In genomic region chr14:100677925-100678765, GRCh38 we compare ENCODE assay signal across 9 cellular contexts. TPM values are rescaled to one million over a fixed set of nuclear protein-coding genes. Genes with fewer than 3 reads are reported as not detected.
DNase-seq lines count a peak whose midpoint lies in the region; ATAC-seq and TF ChIP-seq lines count a peak whose summit lies in the region.
"Had no signal": no experiment of that assay in that cellular context is flagged by ENCODE, and none has a peak within 500 bp of the region (broad histone marks: within the 10 kb centered on the region; RNA-seq: fewer than 3 reads in every experiment).

No MANE protein-coding gene starts in this region.

- ATAC-seq in GM21576 (IDR thresholded peaks at IDR 0.05; ENCODE audit: unreplicated experiment): no peak

- H3K9me3 Mint-ChIP-seq in Calu3 (ENCODE audit: low read depth, unreplicated experiment): no peaks in the 10 kb centered on the region

- H3K14ac ChIP-seq in mesenchymal stem cell (ENCODE audit: low read length in 2 of 2): peak overlapping the region in 1 of 2 experiments; percentile 28

- H3K4me3 Mint-ChIP-seq in Calu3 (ENCODE audit: low read depth, unreplicated experiment): no peak overlapping the region

- H3K4me1 Mint-ChIP-seq in Calu3 (ENCODE audit: low read depth, unreplicated experiment): peaks cover 17% of the 10 kb centered on the region

- TF ChIP-seq POLR2A in NB4 (IDR thresholded peaks at IDR 0.05; ENCODE audit: extremely low read depth, insufficient read length): no peak

- peak overlapping the region; percentile 95 for H2BK120ac ChIP-seq in mesenchymal stem cell (ENCODE audit: low read depth, low read length)

- H3K18ac ChIP-seq in mesenchymal stem cell (ENCODE audit: low read depth in 1 of 2, low read length in 2 of 2): peak overlapping the region; percentile 94 to 99

- peak overlapping the region in 1 of 2 experiments; percentile 51 for H3K23ac ChIP-seq in mesenchymal stem cell (ENCODE audit: low read length in 2 of 2)

- DNase-seq in AG04450 (ENCODE audit: low read depth, low spot score) (peak; percentile 24), NB4 (ENCODE audit: low read depth) (peak; percentile 88), dorsolateral prefrontal cortex (peak in 7 of 10 donors; percentile 37 to 63 (median 53)), mesenchymal stem cell (peak; percentile 83), Calu3 (no peak), mesenteric fat pad (ENCODE audit: low spot score) (no peak)
- DNase-seq in activated naive CD4-positive, alpha-beta T cell (lab: John Stamatoyannopoulos, UW): no peak

- intact Hi-C loops in dorsolateral prefrontal cortex (cut with DNase I): no loop called here
- intact Hi-C loops in Calu3 (cut with micrococcal nuclease; ENCODE audit: unreplicated experiment): no loop called here

- peak overlapping the region; percentile 79 to 94 for H3K4ac ChIP-seq in mesenchymal stem cell (ENCODE audit: low read depth in 1 of 2, low read length in 2 of 2)

- H2AK5ac ChIP-seq in mesenchymal stem cell (ENCODE audit: low read length, severe bottlenecking): peak overlapping the region; percentile 93

- no peaks in the 10 kb centered on the region for H3K36me3 Mint-ChIP-seq in Calu3 (ENCODE audit: insufficient read depth, unreplicated experiment)

- 58% methylated on average over 25 of the region's 25 CpGs for WGBS in mesenchymal stem cell

- peak overlapping the region; percentile 6 for H2BK5ac ChIP-seq in mesenchymal stem cell (ENCODE audit: low read depth, low read length, poor library complexity, severe bottlenecking)

- no peak overlapping the region for H2AFZ ChIP-seq in mesenchymal stem cell (ENCODE audit: low read depth, low read length)

- BruUV-seq in Calu3 (replicated peaks; lab: Mats Ljungman, UMichigan): no TSS peak

- no peak for TF ChIP-seq CTCF in AG04450 (IDR thresholded peaks at IDR 0.05; ENCODE audit: low read depth, low read length)
- no peak for TF ChIP-seq CTCF in NB4 (IDR thresholded peaks at IDR 0.05; ENCODE audit: low read depth, low read length)
- TF ChIP-seq CTCF in dorsolateral prefrontal cortex (IDR thresholded peaks at IDR 0.05 in 54 of 56, conservative IDR thresholded peaks at IDR 0.05 in 2 of 56; ENCODE audit: low read depth in 1 of 56, partially characterized antibody in 56 of 56): no peak
- TF ChIP-seq CTCF in Calu3 (IDR thresholded peaks at IDR 0.05; ENCODE audit: unreplicated experiment): no peak

- H2BK15ac ChIP-seq in mesenchymal stem cell (ENCODE audit: low read depth, poor library complexity, severe bottlenecking): peak overlapping the region; percentile 99

- H3K9me3 ChIP-seq in AG04450 (ENCODE audit: control insufficient read depth, insufficient read depth, low read length) (peaks cover 9% of the 10 kb centered on the region; the same call in 1 of the 2 replicates), mesenchymal stem cell (ENCODE audit: control insufficient read depth, low read length) (no peaks in the 10 kb centered on the region)

- H3K36me3 ChIP-seq in mesenchymal stem cell (ENCODE audit: control insufficient read depth in 1 of 2, insufficient read depth in 2 of 2, low read depth in 1 of 2, low read length in 2 of 2): no peaks in the 10 kb centered on the region

- no peak overlapping the region for H3K4me3 ChIP-seq in AG04450 (ENCODE audit: low read depth, low read length)
- peak overlapping the region; percentile 32 for H3K4me3 ChIP-seq in NB4 (ENCODE audit: low read depth, low read length)
- peak overlapping the region in 2 of 59 donors; percentile 7 to 24 for H3K4me3 ChIP-seq in dorsolateral prefrontal cortex
- peak overlapping the region in 1 of 2 experiments; percentile 0 for H3K4me3 ChIP-seq in mesenchymal stem cell (ENCODE audit: insufficient read depth in 1 of 2, low read depth in 1 of 2, low read length in 2 of 2)

- H3K27me3 Mint-ChIP-seq in Calu3 (ENCODE audit: unreplicated experiment): peaks cover 44% of the 10 kb centered on the region

- H3K27ac Mint-ChIP-seq in Calu3 (ENCODE audit: unreplicated experiment): no peak overlapping the region

- POLR2A ChIA-PET in AG04450 (lab: Yijun Ruan, JAX): interaction anchor here (1.4 kb wide), 1 partner anchor 148 kb away, joined by 3 read pairs; the partner anchor contains the start of gene MEG3

- H3K4me1 ChIP-seq in mesenchymal stem cell (ENCODE audit: control insufficient read depth, insufficient read depth, low read depth, low read length): peaks cover 55% of the 10 kb centered on the region

- H2BK12ac ChIP-seq in mesenchymal stem cell (ENCODE audit: low read length in 2 of 2): peak overlapping the region; percentile 90 to 96

- no peak overlapping the region for H3K4me2 ChIP-seq in mesenchymal stem cell (ENCODE audit: low read length, poor library complexity, severe bottlenecking)

- H4K91ac ChIP-seq in mesenchymal stem cell (ENCODE audit: low read length): peak overlapping the region; percentile 95

- CTCF ChIA-PET in AG04450 (lab: Charles Lee) (interaction anchor here (1.1 to 2.8 kb wide), 2 partner anchors 15 to 293 kb away, joined by 4 to 15 read pairs; no protein-coding TSS in a partner anchor), Calu3 (lab: Charles Lee) (interaction anchor here (1.1 kb wide), 1 partner anchor 15 kb away, joined by 3 read pairs; no protein-coding TSS in a partner anchor)

- H3K27me3 ChIP-seq in AG04450 (ENCODE audit: control insufficient read depth, insufficient read depth, low read length) (peaks cover 26% of the 10 kb centered on the region), dorsolateral prefrontal cortex (peaks cover 0 to 8% (median 0%) of the 10 kb centered on the region in 45 donors), mesenchymal stem cell (ENCODE audit: control insufficient read depth in 1 of 2, insufficient read depth in 1 of 2, low read length in 2 of 2) (peaks cover 3 to 21% of the 10 kb centered on the region in 2 experiments)

- H3K9ac ChIP-seq in mesenchymal stem cell (ENCODE audit: low read length): peak overlapping the region; percentile 47

- H3K79me1 ChIP-seq in mesenchymal stem cell (replicated peaks; ENCODE audit: low read length, poor library complexity, severe bottlenecking): no peaks in the 10 kb centered on the region

- H4K8ac ChIP-seq in mesenchymal stem cell (ENCODE audit: low read length): peak overlapping the region; percentile 95

- H3K27ac ChIP-seq in AG04450 (ENCODE audit: low read depth, low read length): no peak overlapping the region
- peak overlapping the region in 19 of 59 donors; percentile 1 to 65 (median 35) for H3K27ac ChIP-seq in dorsolateral prefrontal cortex
- H3K27ac ChIP-seq in mesenchymal stem cell (ENCODE audit: low read length, poor library complexity, severe bottlenecking): peak overlapping the region; percentile 86

RNA-seq across cellular contexts. Expression of gene DLK1, which starts 48.5 kb away (rescaled TPM):
- 0.12 TPM in 1 of 2 replicates, not detected in the other for polyA plus RNA-seq in AG04450 (2011; rRNA removed)
- polyA minus RNA-seq in AG04450 (2011; rRNA and poly(A)+ RNA removed): not detected in 2 replicates
- total RNA-seq in dorsolateral prefrontal cortex (1 to 10 TPM in 1 of 120 experiments, under 1 TPM in 17, not detected in 102; 0.08 to 1.3 (median 0.32) TPM), Calu3 (2022) (not detected in 2 replicates), mesenteric fat pad (not detected)
- 80.9 TPM for polyA plus RNA-seq in mesenchymal stem cell (2013, experiment 1 of 2)
- polyA plus RNA-seq in mesenchymal stem cell (2013, experiment 2 of 2): 81.8 TPM
- total RNA-seq: glomerular endothelial cell had no signal

Comparison
In these comparisons a context has a peak if more than half of its experiments do, and no peak if none do; other contexts are left out.
1. DNase-seq: peak in AG04450 (single experiment), NB4 (single experiment), dorsolateral prefrontal cortex (7 of 10) and mesenchymal stem cell (single experiment); none in activated naive CD4-positive, alpha-beta T cell (0 of 4), Calu3 (single experiment) and mesenteric fat pad (single experiment).